Comparison of ENCODE assay signal across 1 cellular context in genomic region chr17:32283745-32284207, GRCh38.
A peak's percentile ranks its signal among the peaks of the same experiment; 100 is the strongest.
TF ChIP-seq lines count a peak whose summit lies in the region.

No MANE protein-coding gene starts in this region.

TF ChIP-seq in HepG2, 621 proteins besides CTCF, POLR2A, EP300 and RAD21:
- TF ChIP-seq, protein P1, sequence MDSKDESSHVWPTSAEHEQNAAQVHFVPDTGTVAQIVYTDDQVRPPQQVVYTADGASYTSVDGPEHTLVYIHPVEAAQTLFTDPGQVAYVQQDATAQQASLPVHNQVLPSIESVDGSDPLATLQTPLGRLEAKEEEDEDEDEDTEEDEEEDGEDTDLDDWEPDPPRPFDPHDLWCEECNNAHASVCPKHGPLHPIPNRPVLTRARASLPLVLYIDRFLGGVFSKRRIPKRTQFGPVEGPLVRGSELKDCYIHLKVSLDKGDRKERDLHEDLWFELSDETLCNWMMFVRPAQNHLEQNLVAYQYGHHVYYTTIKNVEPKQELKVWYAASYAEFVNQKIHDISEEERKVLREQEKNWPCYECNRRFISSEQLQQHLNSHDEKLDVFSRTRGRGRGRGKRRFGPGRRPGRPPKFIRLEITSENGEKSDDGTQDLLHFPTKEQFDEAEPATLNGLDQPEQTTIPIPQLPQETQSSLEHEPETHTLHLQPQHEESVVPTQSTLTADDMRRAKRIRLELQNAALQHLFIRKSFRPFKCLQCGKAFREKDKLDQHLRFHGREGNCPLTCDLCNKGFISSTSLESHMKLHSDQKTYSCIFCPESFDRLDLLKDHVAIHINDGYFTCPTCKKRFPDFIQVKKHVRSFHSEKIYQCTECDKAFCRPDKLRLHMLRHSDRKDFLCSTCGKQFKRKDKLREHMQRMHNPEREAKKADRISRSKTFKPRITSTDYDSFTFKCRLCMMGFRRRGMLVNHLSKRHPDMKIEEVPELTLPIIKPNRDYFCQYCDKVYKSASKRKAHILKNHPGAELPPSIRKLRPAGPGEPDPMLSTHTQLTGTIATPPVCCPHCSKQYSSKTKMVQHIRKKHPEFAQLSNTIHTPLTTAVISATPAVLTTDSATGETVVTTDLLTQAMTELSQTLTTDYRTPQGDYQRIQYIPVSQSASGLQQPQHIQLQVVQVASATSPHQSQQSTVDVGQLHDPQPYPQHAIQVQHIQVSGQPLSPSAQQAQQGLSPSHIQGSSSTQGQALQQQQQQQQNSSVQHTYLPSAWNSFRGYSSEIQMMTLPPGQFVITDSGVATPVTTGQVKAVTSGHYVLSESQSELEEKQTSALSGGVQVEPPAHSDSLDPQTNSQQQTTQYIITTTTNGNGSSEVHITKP (CRISPR knock-in tag; IDR thresholded peaks at IDR 0.05; ENCODE audit: low read depth), result no peak
- 0 out of 2 replicates have a peak, but pooled peaks have one; percentile 11 for TF ChIP-seq MNT (IDR thresholded peaks at IDR 0.05)
TF ChIP-seq in HepG2: peak in this region for 1.
